Comparison of ENCODE assay signal across 18 cellular contexts in genomic region chr6:71406871-71407860, GRCh38.
DNase-seq lines count a peak whose midpoint lies in the region; ATAC-seq, FAIRE-seq and TF ChIP-seq lines count a peak whose summit lies in the region.
"Had no signal": no experiment of that assay in that cellular context is flagged by ENCODE, and none has a peak within 500 bp of the region (broad histone marks: within the 10 kb centered on the region; RNA-seq: fewer than 3 reads in every experiment).

No MANE protein-coding gene starts in this region.

- H3K27me3 ChIP-seq in left ventricle myocardium inferior (ENCODE audit: low read depth) (no peaks in the 10 kb centered on the region), astrocyte (ENCODE audit: insufficient read depth, low read length) (no peaks in the 10 kb centered on the region)
- H3K27me3 ChIP-seq: heart right ventricle, SJCRH30, suprapubic skin had no signal

- H3K4me3 ChIP-seq in left ventricle myocardium inferior = no peak overlapping the region
- no peak overlapping the region for H3K4me3 ChIP-seq in astrocyte (ENCODE audit: insufficient read depth, low read depth, low read length)
- H3K4me3 ChIP-seq: heart right ventricle, SJCRH30, suprapubic skin had no signal

- H3K36me3 Mint-ChIP-seq in astrocyte (ENCODE audit: low read depth, unreplicated experiment) = peaks cover 11% of the 10 kb centered on the region

- H3K4me1 ChIP-seq in left ventricle myocardium inferior = peaks cover 98% of the 10 kb centered on the region
- H3K4me1 ChIP-seq in astrocyte (ENCODE audit: insufficient read depth, low read length) = peaks cover 66% of the 10 kb centered on the region

- H2AFZ ChIP-seq in astrocyte (ENCODE audit: low read depth, low read length) = no peak overlapping the region

- peaks cover 72% of the 10 kb centered on the region for H3K4me1 Mint-ChIP-seq in astrocyte (ENCODE audit: low read depth, unreplicated experiment)

- H3K27ac Mint-ChIP-seq in astrocyte (ENCODE audit: unreplicated experiment) = peak overlapping the region; percentile 70

- intact Hi-C loops in left ventricle myocardium inferior (cut with micrococcal nuclease) (no loop called here), Right ventricle myocardium inferior (cut with DNase I) (no loop called here)

- H3K9me3 Mint-ChIP-seq in astrocyte (ENCODE audit: unreplicated experiment) = no peaks in the 10 kb centered on the region
- H3K9me3 Mint-ChIP-seq: neural crest cell had no signal

- H3K4me2 ChIP-seq in astrocyte (ENCODE audit: low read length) = peak overlapping the region; percentile 26

- FAIRE-seq in astrocyte (lab: Jason Lieb, UNC) = no peak

- peak overlapping the region; percentile 30 for H3K9ac ChIP-seq in astrocyte (ENCODE audit: low read length)

- TF ChIP-seq CTCF in left ventricle myocardium inferior (IDR thresholded peaks at IDR 0.05; ENCODE audit: borderline replicate concordance) = no peak
- no peak for TF ChIP-seq CTCF in astrocyte (IDR thresholded peaks at IDR 0.05; ENCODE audit: insufficient read depth, low read depth, low read length)

- H3K9me3 ChIP-seq in left ventricle myocardium inferior (replicated peaks) (no peaks in the 10 kb centered on the region), astrocyte (ENCODE audit: insufficient read depth, low read depth, low read length) (no peaks in the 10 kb centered on the region)
- H3K9me3 ChIP-seq: heart right ventricle, SJCRH30, suprapubic skin had no signal

- no peaks in the 10 kb centered on the region for H3K27me3 Mint-ChIP-seq in astrocyte (ENCODE audit: low read depth, unreplicated experiment)

- H3K36me3 ChIP-seq in left ventricle myocardium inferior (peaks cover 30% of the 10 kb centered on the region), astrocyte (ENCODE audit: insufficient read depth, low read length) (peaks cover 6% of the 10 kb centered on the region)
- H3K36me3 ChIP-seq: SJCRH30, suprapubic skin had no signal

- H3K79me2 ChIP-seq in astrocyte (ENCODE audit: insufficient read depth, low read length) = peaks cover 52% of the 10 kb centered on the region

- H4K20me1 ChIP-seq in astrocyte (ENCODE audit: insufficient read depth, low read length) = no peaks in the 10 kb centered on the region

- H3K4me3 Mint-ChIP-seq in astrocyte (ENCODE audit: unreplicated experiment) = no peak overlapping the region
- H3K4me3 Mint-ChIP-seq: neural crest cell had no signal

- H3K27ac ChIP-seq in left ventricle myocardium inferior (replicated peaks) = peak overlapping the region; percentile 27
- H3K27ac ChIP-seq in astrocyte (ENCODE audit: low read depth, low read length) = peak overlapping the region; percentile 44
- H3K27ac ChIP-seq: SJCRH30, suprapubic skin had no signal

- ATAC-seq in Right ventricle myocardium inferior (no peak), GM19023 (IDR thresholded peaks at IDR 0.05; ENCODE audit: unreplicated experiment) (no peak)
- ATAC-seq: heart right ventricle had no signal

- no peak for DNase-seq in left ventricle myocardium inferior
- no peak for DNase-seq in Right ventricle myocardium inferior (ENCODE audit: missing footprints)
- DNase-seq in astrocyte (ENCODE audit: low read depth) = no peak
- DNase-seq in kidney glomerular epithelial cell (lab: John Stamatoyannopoulos, UW) = peak; percentile 18
- DNase-seq in NOMO-1 treated with dmso at 0.1 percent for 144 hours (lab: John Stamatoyannopoulos, UW; ENCODE audit: unreplicated experiment) = no peak
- DNase-seq in KG1 (lab: John Stamatoyannopoulos, UW) = no peak
- DNase-seq in superior temporal gyrus (ENCODE audit: extremely low spot score) = no peak
- DNase-seq: activated CD8-positive, alpha-beta memory T cell treated with anti-CD3 and anti-CD28 coated beads for 24 hours; activated gamma-delta T cell treated with Interleukin-2 at 50 U/mL for 16 hours; DMS 273 treated with DMSO at 0.1 percent for 48 hours; heart right ventricle; KBM-7; NCI-H1436 treated with DMSO at 0.1 percent for 48 hours; NCI-H526 treated with DMSO at 0.1 percent for 48 hours; SJCRH30 had no signal
